In the genomic region with DNA sequence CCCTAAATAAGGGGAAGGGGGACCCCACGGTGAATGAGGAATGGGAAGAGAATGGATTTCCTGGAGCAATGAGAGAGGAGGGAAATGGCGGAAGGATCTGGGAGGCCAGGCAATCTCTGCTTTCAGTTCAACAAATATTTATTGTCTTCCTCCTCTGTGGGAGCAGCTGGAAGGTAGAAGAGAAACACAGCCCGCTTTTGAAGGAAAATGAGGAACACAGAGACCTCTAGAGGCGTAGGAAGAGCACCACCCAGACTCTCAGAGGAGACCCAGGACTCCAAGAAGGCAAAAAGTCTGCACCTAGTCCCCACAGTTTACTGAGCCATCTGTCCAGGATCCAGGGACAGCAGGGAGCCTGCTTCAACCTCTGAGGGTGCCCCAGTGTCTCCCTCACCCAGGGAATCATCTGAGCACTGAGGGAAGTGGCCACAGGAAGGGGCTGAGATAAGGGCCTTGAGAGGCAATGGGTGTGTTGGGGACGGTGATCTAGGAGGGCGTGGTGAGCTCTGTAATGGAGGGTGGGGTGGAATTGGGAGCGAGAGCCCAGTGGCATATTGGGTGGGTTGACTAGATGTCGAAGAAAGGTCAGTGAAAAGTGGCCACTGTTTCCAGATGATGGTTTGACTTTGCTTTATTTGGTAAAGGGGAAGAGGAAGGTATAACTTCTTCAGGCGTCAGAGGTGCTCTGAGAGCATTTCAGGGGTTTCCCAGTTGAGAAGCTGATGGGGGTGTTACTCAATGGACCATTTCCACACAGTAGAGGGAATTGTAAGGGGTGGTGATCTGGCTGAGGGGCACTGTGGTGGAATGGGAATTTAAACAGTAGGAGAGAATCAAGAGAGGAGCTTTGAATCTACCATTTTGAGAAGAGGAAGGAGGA, we compare ENCODE assay signal across 9 cellular contexts. TPM values are rescaled to one million over a fixed set of nuclear protein-coding genes. Genes with fewer than 3 reads are reported as not detected.
DNase-seq lines count a peak whose midpoint lies in the region; ATAC-seq and TF ChIP-seq lines count a peak whose summit lies in the region.
"Had no signal": no experiment of that assay in that cellular context is flagged by ENCODE, and none has a peak within 500 bp of the region (broad histone marks: within the 10 kb centered on the region; RNA-seq: fewer than 3 reads in every experiment).

No MANE protein-coding gene starts in this region.

- no peaks in the 10 kb centered on the region for H3K9me3 ChIP-seq in ascending aorta

- peak overlapping the region; percentile 42 to 59 for H3K27ac ChIP-seq in ascending aorta
- peak overlapping the region; percentile 94 for H3K27ac ChIP-seq in substantia nigra (ENCODE audit: low read depth, low read length, poor library complexity, severe bottlenecking)
- H3K27ac ChIP-seq: HL-60 had no signal

- ATAC-seq in GM18909 (IDR thresholded peaks at IDR 0.05; ENCODE audit: poor library complexity, unreplicated experiment) (no peak), GM19397 (IDR thresholded peaks at IDR 0.05; ENCODE audit: unreplicated experiment) (no peak)

- peak overlapping the region; percentile 39 to 46 for H3K4me3 ChIP-seq in ascending aorta

- peaks cover 0 to 17% of the 10 kb centered on the region in 2 donors for H3K4me1 ChIP-seq in ascending aorta

- H3K36me3 ChIP-seq in ascending aorta, result no peaks in the 10 kb centered on the region

- H3K27me3 ChIP-seq in ascending aorta, result no peaks in the 10 kb centered on the region

- DNase-seq in HCEC 1CT (peak; percentile 29), ascending aorta (ENCODE audit: low spot score in 2 of 2) (no peak), iPS-NIHi7 (ENCODE audit: extremely low spot score) (peak; percentile 56), substantia nigra (lab: John Stamatoyannopoulos, UW) (peak in 5 of 49 donors; percentile 6 to 46 (median 16)), middle frontal gyrus (ENCODE audit: extremely low spot score, low spot score) (no peak)
- DNase-seq in stimulated activated naive CD4-positive, alpha-beta T cell treated with Interleukin-2 at 50 U/mL for 16 hours (lab: John Stamatoyannopoulos, UW), result no peak

- TF ChIP-seq CTCF in ascending aorta (IDR thresholded peaks at IDR 0.05), result no peak

- intact Hi-C loops in ascending aorta (cut with DNase I), result no loop called here

RNA-seq across cellular contexts. Expression of a gene that starts 0.6 kb away (rescaled TPM):
- not detected for total RNA-seq in ascending aorta

RNA-seq across cellular contexts. Expression of a gene that starts 2.8 kb away (rescaled TPM):
- not detected for total RNA-seq in ascending aorta

RNA-seq across cellular contexts. Expression of a gene that starts 5.0 kb away (rescaled TPM):
- not detected for total RNA-seq in ascending aorta

RNA-seq across cellular contexts. Expression of a gene that starts 23.7 kb away (rescaled TPM):
- 5.2 TPM for total RNA-seq in ascending aorta

RNA-seq across cellular contexts. Expression of a gene that starts 42.4 kb away (rescaled TPM):
- total RNA-seq in ascending aorta, result 14.7 TPM

Comparison
In these comparisons a context has a peak if more than half of its experiments do, and no peak if none do; other contexts are left out.
1. DNase-seq: peak in HCEC 1CT (single experiment) and iPS-NIHi7 (single experiment); none in ascending aorta (0 of 2), middle frontal gyrus (single experiment) and stimulated activated naive CD4-positive, alpha-beta T cell treated with Interleukin-2 at 50 U/mL for 16 hours (single experiment).